8 cellular contexts compared by ENCODE assay signal in the genomic region with DNA sequence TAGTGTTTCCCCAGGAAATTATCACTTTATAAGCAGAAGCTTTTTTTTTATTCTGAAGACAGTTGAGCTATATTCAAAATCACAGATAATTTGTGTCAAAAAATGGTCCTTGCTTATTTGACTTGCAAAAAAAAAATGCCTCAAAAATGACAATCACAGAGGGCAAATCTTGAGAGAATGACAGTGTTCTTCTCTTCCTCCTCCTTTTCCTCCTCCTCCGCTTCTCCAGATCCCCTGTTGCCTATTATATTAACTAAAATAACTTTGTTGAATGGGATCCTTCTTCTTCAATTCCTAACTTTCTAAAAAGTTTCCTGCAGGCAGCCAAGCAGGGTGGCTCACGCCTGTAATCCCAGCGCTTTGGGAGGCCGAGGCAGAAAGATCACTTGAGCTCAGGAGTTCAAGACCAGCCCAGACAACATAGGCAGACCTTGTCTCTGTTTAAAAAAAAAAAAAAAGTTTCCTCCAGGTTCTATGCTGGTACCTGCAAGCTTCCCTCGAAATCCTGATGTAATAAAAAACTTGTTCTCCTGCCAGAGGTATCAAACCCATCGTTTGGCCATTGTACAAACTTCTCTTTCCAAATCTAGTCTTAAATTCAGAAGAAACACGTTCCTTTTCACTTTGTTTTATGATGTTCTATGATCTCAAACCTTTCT.
"Had no signal": no experiment of that assay in that cellular context is flagged by ENCODE, and none has a peak within 500 bp of the region (broad histone marks: within the 10 kb centered on the region; RNA-seq: fewer than 3 reads in every experiment).

No MANE protein-coding gene starts in this region.

- H3K4me3 ChIP-seq: ascending aorta, esophagus squamous epithelium, mucosa of descending colon had no signal

- DNase-seq: esophagus squamous epithelium; foreskin fibroblast; mammary epithelial cell; mucosa of descending colon; stimulated activated CD4-positive, alpha-beta T cell treated with anti-CD3 and anti-CD28 coated beads, Interleukin-12 subunit alpha, Interleukin-12 subunit beta, amount 100 ng/mL, for 4 hours; stimulated activated naive CD4-positive, alpha-beta T cell treated with Interleukin-2 at 50 U/mL for 16 hours; T1000 had no signal

- H3K27me3 ChIP-seq: ascending aorta, esophagus squamous epithelium had no signal

- H3K9me3 ChIP-seq: ascending aorta, esophagus squamous epithelium, mucosa of descending colon had no signal

- H3K36me3 ChIP-seq: ascending aorta, esophagus squamous epithelium had no signal

- H3K27ac ChIP-seq: ascending aorta, esophagus squamous epithelium had no signal

- H3K4me1 ChIP-seq: ascending aorta had no signal

- ATAC-seq: mucosa of descending colon had no signal
